17 cellular contexts compared by ENCODE assay signal in the genomic region with DNA sequence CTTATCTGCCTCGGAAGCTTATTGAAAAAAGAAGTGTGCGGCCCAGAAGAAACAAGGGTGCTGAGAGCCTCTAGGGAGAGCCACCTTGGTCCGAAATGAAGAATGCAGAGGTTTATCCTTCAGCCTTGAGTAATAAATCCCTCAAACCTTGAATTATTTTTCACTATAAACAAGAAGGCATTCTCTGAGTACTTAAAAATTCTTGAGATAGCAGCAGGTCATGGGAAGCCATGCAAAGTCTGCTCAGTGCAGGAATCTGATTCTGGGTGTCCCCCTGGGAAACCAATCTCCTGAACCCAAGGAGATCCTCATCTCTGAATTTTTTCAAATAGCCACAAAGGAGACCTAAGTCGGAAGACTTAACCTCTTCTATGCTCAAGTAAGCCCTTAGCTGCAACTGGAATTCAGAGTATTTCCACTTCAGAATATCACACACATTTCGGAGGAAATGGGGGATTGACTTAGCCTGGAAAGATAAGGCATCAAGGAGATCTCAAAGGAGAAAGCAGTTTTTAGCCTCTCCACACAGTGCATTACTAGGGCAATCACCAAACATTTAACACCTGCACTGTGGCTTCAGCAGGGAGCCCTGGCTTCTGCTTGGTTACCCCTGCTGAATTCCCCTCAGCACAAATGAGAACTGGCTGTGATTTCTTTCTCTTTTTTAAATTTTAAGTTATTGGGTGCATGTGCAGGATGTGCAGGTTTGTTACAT.
"Had no signal": no experiment of that assay in that cellular context is flagged by ENCODE, and none has a peak within 500 bp of the region (broad histone marks: within the 10 kb centered on the region; RNA-seq: fewer than 3 reads in every experiment).

No MANE protein-coding gene starts in this region.

- H3K36me3 Mint-ChIP-seq: activated naive CD8-positive, alpha-beta T cell; brain; memory B cell; natural killer cell treated with Interleukin-12 subunit alpha and Interleukin-12 subunit beta and Interleukin-15 and Interleukin-18, amount 100 ng/mL, for 72 hours; stimulated activated naive B cell treated with anti-CD40 and anti-IgM and Interleukin-4, amounts not matched to agents 10 μg/mL and 1 μg/mL and 100 μg/mL, for 72 hours had no signal

- H3K27ac Mint-ChIP-seq: activated naive CD8-positive, alpha-beta T cell; brain; memory B cell; stimulated activated naive B cell treated with anti-CD40 and anti-IgM and Interleukin-4, amounts not matched to agents 10 μg/mL and 1 μg/mL and 100 μg/mL, for 72 hours had no signal

- DNase-seq: activated CD4-positive, alpha-beta T cell treated with anti-CD3 and anti-CD28 coated beads, Interleukin-2, amount 50 U/mL, for 4 hours; activated CD4-positive, CD25-positive, alpha-beta regulatory T cell treated with anti-CD3 and anti-CD28 coated beads, Interleukin-2, amount 50 U/mL, for 72 hours; activated gamma-delta T cell; amygdala; caudate nucleus; gastrocnemius medialis; heart left ventricle; kidney glomerular epithelial cell; left ventricle myocardium superior; sigmoid colon; stimulated activated naive B cell treated with anti-CD40 and anti-IgM and Interleukin-4, amounts not matched to agents 10 μg/mL and 1 μg/mL and 100 μg/mL, for 72 hours; T-helper 1 cell; uterus had no signal

- H3K9me3 Mint-ChIP-seq: memory B cell; natural killer cell treated with Interleukin-12 subunit alpha and Interleukin-12 subunit beta and Interleukin-15 and Interleukin-18, amount 100 ng/mL, for 72 hours; stimulated activated naive B cell treated with anti-CD40 and anti-IgM and Interleukin-4, amounts not matched to agents 10 μg/mL and 1 μg/mL and 100 μg/mL, for 72 hours had no signal

- H3K4me1 Mint-ChIP-seq: brain had no signal

- H3K4me3 ChIP-seq: gastrocnemius medialis, heart left ventricle, sigmoid colon, uterus had no signal

- ATAC-seq: gastrocnemius medialis; heart left ventricle; left ventricle myocardium superior; natural killer cell treated with Interleukin-12 subunit alpha and Interleukin-12 subunit beta and Interleukin-15 and Interleukin-18, amount 100 ng/mL, for 72 hours; stimulated activated naive B cell treated with anti-CD40 and anti-IgM and Interleukin-4, amounts not matched to agents 10 μg/mL and 1 μg/mL and 100 μg/mL, for 72 hours had no signal

- H3K4me3 Mint-ChIP-seq: activated naive CD8-positive, alpha-beta T cell; brain; memory B cell; natural killer cell treated with Interleukin-12 subunit alpha and Interleukin-12 subunit beta and Interleukin-15 and Interleukin-18, amount 100 ng/mL, for 72 hours; stimulated activated naive B cell treated with anti-CD40 and anti-IgM and Interleukin-4, amounts not matched to agents 10 μg/mL and 1 μg/mL and 100 μg/mL, for 72 hours had no signal

- H3K27me3 Mint-ChIP-seq: activated naive CD8-positive, alpha-beta T cell; natural killer cell treated with Interleukin-12 subunit alpha and Interleukin-12 subunit beta and Interleukin-15 and Interleukin-18, amount 100 ng/mL, for 72 hours; stimulated activated naive B cell treated with anti-CD40 and anti-IgM and Interleukin-4, amounts not matched to agents 10 μg/mL and 1 μg/mL and 100 μg/mL, for 72 hours had no signal
